Comparison of ENCODE assay signal across 13 cellular contexts in genomic region chr3:187932530-187932929, GRCh38.
DNase-seq lines count a peak whose midpoint lies in the region; ATAC-seq, FAIRE-seq and TF ChIP-seq lines count a peak whose summit lies in the region.
"Had no signal": no experiment of that assay in that cellular context is flagged by ENCODE, and none has a peak within 500 bp of the region (broad histone marks: within the 10 kb centered on the region; RNA-seq: fewer than 3 reads in every experiment).

No MANE protein-coding gene starts in this region.

- H3K27me3 ChIP-seq in Karpas-422 (ENCODE audit: low read length) = no peaks in the 10 kb centered on the region
- H3K27me3 ChIP-seq in SU-DHL-6 (ENCODE audit: low read length) = no peaks in the 10 kb centered on the region
- no peaks in the 10 kb centered on the region for H3K27me3 ChIP-seq in gastrocnemius medialis

- H3K79me2 ChIP-seq in Karpas-422 (ENCODE audit: low read length) = no peaks in the 10 kb centered on the region
- H3K79me2 ChIP-seq in SU-DHL-6 (ENCODE audit: insufficient read depth, low read length) = peaks cover 18% of the 10 kb centered on the region; the same call in 1 of the 2 replicates

- H3K36me3 ChIP-seq in Karpas-422 (ENCODE audit: insufficient read depth, low read length) = no peaks in the 10 kb centered on the region
- H3K36me3 ChIP-seq in SU-DHL-6 (ENCODE audit: low read length) = no peaks in the 10 kb centered on the region
- no peaks in the 10 kb centered on the region for H3K36me3 ChIP-seq in gastrocnemius medialis

- H3K4me2 ChIP-seq in Karpas-422 (ENCODE audit: low read depth, low read length, poor library complexity, severe bottlenecking) (peak overlapping the region; percentile 68), SU-DHL-6 (ENCODE audit: low read depth, low read length, poor library complexity, severe bottlenecking) (peak overlapping the region; percentile 67)
- H3K4me2 ChIP-seq: A549 had no signal

- H3K4me1 ChIP-seq in Karpas-422 (ENCODE audit: low read length) (peaks cover 99% of the 10 kb centered on the region), gastrocnemius medialis (peaks cover 18 to 54% of the 10 kb centered on the region in 2 donors)
- H3K4me1 ChIP-seq: A549 had no signal

- FAIRE-seq in GM12891 (lab: Jason Lieb, UNC) = peak; percentile 93
- FAIRE-seq: A549 had no signal

- in situ Hi-C loops in gastrocnemius medialis (cut with MboI; ENCODE audit: low sequenced_read_pairs in 4 of 4) = no loop called here

- H3K27ac ChIP-seq in Karpas-422 (ENCODE audit: low read length) (peak overlapping the region; percentile 97), SU-DHL-6 (ENCODE audit: low read depth, low read length) (peak overlapping the region; percentile 99), gastrocnemius medialis (peak overlapping the region; percentile 13 to 77 (median 36))
- H3K27ac ChIP-seq: A549 had no signal

- no peaks in the 10 kb centered on the region for H3K9me2 ChIP-seq in Karpas-422 (replicated peaks; ENCODE audit: insufficient read depth, low read length)
- no peaks in the 10 kb centered on the region for H3K9me2 ChIP-seq in SU-DHL-6 (replicated peaks; ENCODE audit: insufficient read depth, low read length)

- H3K4me3 ChIP-seq in Karpas-422 (ENCODE audit: low read length) (peak overlapping the region; percentile 46), SU-DHL-6 (ENCODE audit: insufficient read depth, low read length, poor library complexity, severe bottlenecking) (peak overlapping the region; percentile 11), gastrocnemius medialis (no peak overlapping the region)
- H3K4me3 ChIP-seq: A549 had no signal

- H4K20me1 ChIP-seq in Karpas-422 (ENCODE audit: insufficient read depth, low read depth, low read length) (no peaks in the 10 kb centered on the region), SU-DHL-6 (ENCODE audit: low read depth, low read length) (no peaks in the 10 kb centered on the region)

- peak; percentile 34 to 83 for ATAC-seq in gastrocnemius medialis
- ATAC-seq in HG03135 (IDR thresholded peaks at IDR 0.05; ENCODE audit: unreplicated experiment) = no peak
- ATAC-seq: A549; CD8-positive, alpha-beta T cell; HCT116 had no signal

- H3K9me3 ChIP-seq in Karpas-422 (ENCODE audit: low read length) (no peaks in the 10 kb centered on the region), SU-DHL-6 (ENCODE audit: insufficient read depth, low read length) (no peaks in the 10 kb centered on the region), gastrocnemius medialis (no peaks in the 10 kb centered on the region)

- H3F3A ChIP-seq in SU-DHL-6 (ENCODE audit: insufficient read depth) = peaks cover 78% of the 10 kb centered on the region

- peak overlapping the region; percentile 68 for H3K9ac ChIP-seq in Karpas-422 (ENCODE audit: low read length)
- H3K9ac ChIP-seq in SU-DHL-6 (ENCODE audit: low read length) = peak overlapping the region; percentile 65

- DNase-seq in GM12891 (ENCODE audit: insufficient read length, low spot score) (no peak), Karpas-422 (peak; percentile 91), gastrocnemius medialis (peak; percentile 37 to 60), NCI-H2107 (lab: John Stamatoyannopoulos, UW) (no peak), AG08395 (ENCODE audit: low spot score) (no peak)
- DNase-seq: CD8-positive, alpha-beta T cell; DMS 273 treated with DMSO at 0.1 percent for 48 hours; IMR-90; KBM-7 had no signal

- intact Hi-C loops in gastrocnemius medialis (cut with DNase I; ENCODE audit: low total_unique reads) = no loop called here

- TF ChIP-seq CTCF in SU-DHL-6 (IDR thresholded peaks at IDR 0.05; ENCODE audit: insufficient read depth, low read length, poor library complexity, severe bottlenecking) (no peak), gastrocnemius medialis (IDR thresholded peaks at IDR 0.05 in 4 of 5, conservative IDR thresholded peaks at IDR 0.05 in 1 of 5) (no peak)

- H2AFZ ChIP-seq in Karpas-422 (ENCODE audit: low read length) (no peak overlapping the region), SU-DHL-6 (ENCODE audit: low read depth, low read length, severe bottlenecking) (no peak overlapping the region)

- no peak for TF ChIP-seq POLR2A in GM12891 (IDR thresholded peaks at IDR 0.05; ENCODE audit: low read depth, low read length)
- no peak for TF ChIP-seq POLR2A in gastrocnemius medialis (IDR thresholded peaks at IDR 0.05)

TF ChIP-seq in GM12891, 5 proteins besides CTCF, POLR2A, EP300 and RAD21:
- TF ChIP-seq TAF1 (IDR thresholded peaks at IDR 0.05; ENCODE audit: low read depth, low read length) (no peak), PAX5 (IDR thresholded peaks at IDR 0.05; ENCODE audit: insufficient read depth, low read length, severe bottlenecking) (no peak), POU2F2 (IDR thresholded peaks at IDR 0.05; ENCODE audit: low read depth, low read length) (no peak), SPI1 (IDR thresholded peaks at IDR 0.05; ENCODE audit: low read depth, low read length) (no peak), POLR2AphosphoS5 (IDR thresholded peaks at IDR 0.05; ENCODE audit: low read depth, low read length) (no peak)
TF ChIP-seq in GM12891: peak in this region for 0.

Comparison
In these comparisons a context has a peak if more than half of its experiments do, and no peak if none do; other contexts are left out.
1. DNase-seq: peak in Karpas-422 (single experiment) and gastrocnemius medialis (2 of 2); none in GM12891 (single experiment), NCI-H2107 (single experiment) and AG08395 (single experiment).
2. H3K27ac ChIP-seq: peak in every context shown above with its lines; median percentile 99 in SU-DHL-6; 97 in Karpas-422; 36 in gastrocnemius medialis.
3. H3K4me3 ChIP-seq: peak in Karpas-422 (single experiment) and SU-DHL-6 (single experiment); none in gastrocnemius medialis (0 of 4).